In the genomic region with DNA sequence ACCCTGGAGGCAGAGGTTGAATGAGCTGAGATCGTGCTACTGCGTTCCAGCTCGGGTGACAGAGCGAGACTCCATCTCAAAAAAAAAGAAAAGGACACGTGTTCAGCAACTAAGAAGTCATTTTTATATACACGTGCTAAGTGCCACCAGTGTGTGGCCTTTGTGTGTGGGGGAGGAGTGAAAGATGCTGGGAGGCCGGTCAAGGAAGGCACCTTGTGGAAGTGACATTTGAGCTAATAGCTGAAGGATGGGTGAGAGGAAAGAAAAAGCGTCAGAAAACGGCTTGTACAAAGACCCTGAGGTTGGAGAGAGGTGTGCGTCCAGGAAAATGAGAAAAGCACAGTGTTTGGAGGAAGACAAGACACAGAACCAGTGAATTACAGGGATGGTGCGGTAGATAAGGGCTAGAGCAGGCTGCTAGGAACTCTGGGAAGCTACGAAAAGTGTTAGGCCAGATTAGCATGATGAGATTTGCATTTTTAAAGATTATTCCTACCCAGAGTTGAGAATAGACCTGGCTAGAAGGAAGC, we compare ENCODE assay signal across 19 cellular contexts. TPM values are rescaled to one million over a fixed set of nuclear protein-coding genes. Genes with fewer than 3 reads are reported as not detected.
DNase-seq lines count a peak whose midpoint lies in the region; ATAC-seq, FAIRE-seq and TF ChIP-seq lines count a peak whose summit lies in the region.
"Had no signal": no experiment of that assay in that cellular context is flagged by ENCODE, and none has a peak within 500 bp of the region (broad histone marks: within the 10 kb centered on the region; RNA-seq: fewer than 3 reads in every experiment).

No MANE protein-coding gene starts in this region.

- H4K20me1 ChIP-seq in HepG2 (ENCODE audit: insufficient read depth, low read length), result peaks cover 75% of the 10 kb centered on the region

- H3K27me3 Mint-ChIP-seq in activated naive CD8-positive, alpha-beta T cell treated with anti-CD3 and anti-CD28 coated beads, Interleukin-2, amount 50 U/mL, for 24 hours, result no peaks in the 10 kb centered on the region
- no peaks in the 10 kb centered on the region for H3K27me3 Mint-ChIP-seq in mesothelial cell of epicardium (ENCODE audit: low read depth)
- H3K27me3 Mint-ChIP-seq: activated CD4-positive, alpha-beta T cell treated with anti-CD3 and anti-CD28 coated beads for 36 hours had no signal

- H3K79me2 ChIP-seq in HepG2 (ENCODE audit: insufficient read depth, low read length), result peaks cover 97% of the 10 kb centered on the region

- TF ChIP-seq RAD21 in HepG2 (CRISPR knock-in tag; IDR thresholded peaks at IDR 0.05), result no peak

- peak overlapping the region; percentile 16 for H3K27ac Mint-ChIP-seq in activated naive CD8-positive, alpha-beta T cell treated with anti-CD3 and anti-CD28 coated beads, Interleukin-2, amount 50 U/mL, for 24 hours
- peak overlapping the region; percentile 53 for H3K27ac Mint-ChIP-seq in mesothelial cell of epicardium
- H3K27ac Mint-ChIP-seq: activated CD4-positive, alpha-beta T cell treated with anti-CD3 and anti-CD28 coated beads for 36 hours had no signal

- no peak overlapping the region for H3K27ac ChIP-seq in HepG2 (ENCODE audit: extremely low read length, insufficient read depth, low read length)
- no peak overlapping the region for H3K27ac ChIP-seq in right lobe of liver
- H3K27ac ChIP-seq in left lung, result no peak overlapping the region
- no peak overlapping the region for H3K27ac ChIP-seq in tibial artery
- H3K27ac ChIP-seq: HL-60, KMS-11, skin epidermis had no signal

- no peak overlapping the region for H3K9ac ChIP-seq in HepG2 (ENCODE audit: insufficient read depth, low read depth, low read length)
- H3K9ac ChIP-seq: KMS-11 had no signal

- DNase-seq in HepG2 (ENCODE audit: low spot score) (no peak), right lobe of liver (no peak), mesothelial cell of epicardium (ENCODE audit: low spot score in 2 of 2, unreplicated experiment in 2 of 2) (no peak), left lung (no peak), NCI-H526 (lab: John Stamatoyannopoulos, UW) (no peak), HuH-7.5 (ENCODE audit: low spot score) (no peak), tibial artery (no peak)
- DNase-seq in activated naive CD8-positive, alpha-beta T cell treated with anti-CD3 and anti-CD28 coated beads, Interleukin-2, amount 50 U/mL, for 24 hours, result no peak
- DNase-seq: ACHN; activated CD4-positive, alpha-beta T cell treated with anti-CD3 and anti-CD28 coated beads for 36 hours; activated CD8-positive, alpha-beta memory T cell treated with anti-CD3 and anti-CD28 coated beads, Interleukin-2, amount 50 U/mL, for 4 hours; activated naive CD4-positive, alpha-beta T cell treated with Interleukin-2 at 50 U/mL for 16 hours; body of pancreas; hippocampal formation; NCI-H1105; NCI-H2171 treated with DMSO at 0.1 percent for 48 hours had no signal

- H3K36me3 ChIP-seq in HepG2 (replicated peaks in 1 of 2; ENCODE audit: control insufficient read depth in 1 of 2, insufficient read depth in 2 of 2, low read length in 2 of 2) (peaks cover 2 to 29% of the 10 kb centered on the region in 2 experiments; a peak in 4 of 5 replicates), right lobe of liver (peaks cover 0 to 8% (median 2%) of the 10 kb centered on the region in 4 donors), left lung (peaks cover 0 to 9% of the 10 kb centered on the region in 2 donors), tibial artery (no peaks in the 10 kb centered on the region)

- no peak for TF ChIP-seq CTCF in HepG2 (CRISPR knock-in tag; IDR thresholded peaks at IDR 0.05)
- TF ChIP-seq CTCF in right lobe of liver (IDR thresholded peaks at IDR 0.05), result no peak
- no peak for TF ChIP-seq CTCF in mesothelial cell of epicardium (IDR thresholded peaks at IDR 0.05; ENCODE audit: unreplicated experiment)
- TF ChIP-seq CTCF in left lung (IDR thresholded peaks at IDR 0.05), result no peak
- no peak for TF ChIP-seq CTCF in tibial artery (IDR thresholded peaks at IDR 0.05)

- peaks cover 48% of the 10 kb centered on the region for H3K4me1 Mint-ChIP-seq in activated naive CD8-positive, alpha-beta T cell treated with anti-CD3 and anti-CD28 coated beads, Interleukin-2, amount 50 U/mL, for 24 hours
- peaks cover 31% of the 10 kb centered on the region for H3K4me1 Mint-ChIP-seq in mesothelial cell of epicardium

- peaks cover 21% of the 10 kb centered on the region for H3K36me3 Mint-ChIP-seq in activated naive CD8-positive, alpha-beta T cell treated with anti-CD3 and anti-CD28 coated beads, Interleukin-2, amount 50 U/mL, for 24 hours (ENCODE audit: low read depth)
- peaks cover 7% of the 10 kb centered on the region for H3K36me3 Mint-ChIP-seq in mesothelial cell of epicardium

- H3K9me3 Mint-ChIP-seq in activated naive CD8-positive, alpha-beta T cell treated with anti-CD3 and anti-CD28 coated beads, Interleukin-2, amount 50 U/mL, for 24 hours, result no peaks in the 10 kb centered on the region
- H3K9me3 Mint-ChIP-seq in mesothelial cell of epicardium, result no peaks in the 10 kb centered on the region

- H3K4me1 ChIP-seq in HepG2 (ENCODE audit: insufficient read depth, low read length) (peaks cover 43% of the 10 kb centered on the region), right lobe of liver (peaks cover 0 to 31% (median 10%) of the 10 kb centered on the region in 4 donors), left lung (peaks cover 20 to 50% of the 10 kb centered on the region in 2 donors), tibial artery (peaks cover 0 to 29% (median 25%) of the 10 kb centered on the region in 4 donors)

- H3K4me2 ChIP-seq in HepG2 (ENCODE audit: low read depth, low read length), result no peak overlapping the region
- H3K4me2 ChIP-seq: KMS-11 had no signal

- POLR2A ChIA-PET in HepG2 (lab: Yijun Ruan, JAX), result interaction anchor here (1.1 to 1.3 kb wide), 2 partner anchors 12 to 22 kb away, joined by 3 to 8 read pairs; a partner anchor contains a TSS

- FAIRE-seq in HepG2 (lab: Jason Lieb, UNC), result no peak

- in situ Hi-C loops in HepG2 (cut with HindIII; ENCODE audit: extremely low pct_ligation_motif_present, low pct_unique_long_range_greater_than_20kb), result no loop called here

- H3K4me3 ChIP-seq in HepG2 (replicated peaks in 1 of 3; ENCODE audit: insufficient read depth in 1 of 3, low read depth in 2 of 3, low read length in 3 of 3) (no peak overlapping the region), right lobe of liver (no peak overlapping the region), left lung (no peak overlapping the region), tibial artery (no peak overlapping the region)
- H3K4me3 ChIP-seq: body of pancreas, skin epidermis had no signal

- H3K4me3 Mint-ChIP-seq in activated naive CD8-positive, alpha-beta T cell treated with anti-CD3 and anti-CD28 coated beads, Interleukin-2, amount 50 U/mL, for 24 hours, result no peak overlapping the region
- H3K4me3 Mint-ChIP-seq in mesothelial cell of epicardium, result no peak overlapping the region
- H3K4me3 Mint-ChIP-seq: activated CD4-positive, alpha-beta T cell treated with anti-CD3 and anti-CD28 coated beads for 36 hours had no signal

- CTCF ChIA-PET in HepG2 (lab: Yijun Ruan, JAX; ENCODE audit: low intra/inter-chr PET ratio, low total read pairs), result no interaction called here

- intact Hi-C loops in HepG2 (cut with micrococcal nuclease; ENCODE audit: unreplicated experiment) (no loop called here), right lobe of liver (cut with DNase I) (no loop called here), left lung (cut with DNase I) (no loop called here), tibial artery (cut with DNase I; ENCODE audit: low total_unique reads) (loop anchor here (10.0 kb wide), 1 partner anchor 115 kb away; no protein-coding TSS in a partner anchor)

- H3K27me3 ChIP-seq in HepG2 (ENCODE audit: control insufficient read depth in 1 of 2, insufficient read depth in 2 of 2, low read length in 2 of 2) (no peaks in the 10 kb centered on the region), right lobe of liver (no peaks in the 10 kb centered on the region), left lung (no peaks in the 10 kb centered on the region), tibial artery (no peaks in the 10 kb centered on the region)
- H3K27me3 ChIP-seq: body of pancreas had no signal

- TF ChIP-seq EP300 in HepG2 (IDR thresholded peaks at IDR 0.05; ENCODE audit: low read depth in 2 of 2, low read length in 2 of 2) (no peak), HepG2 (CRISPR knock-in tag; IDR thresholded peaks at IDR 0.05; ENCODE audit: borderline replicate concordance) (no peak)

- H3K9me3 ChIP-seq in HepG2 (ENCODE audit: low read length) (no peaks in the 10 kb centered on the region), right lobe of liver (no peaks in the 10 kb centered on the region), left lung (no peaks in the 10 kb centered on the region), tibial artery (no peaks in the 10 kb centered on the region)
- H3K9me3 ChIP-seq: body of pancreas had no signal

- WGBS in HepG2 (ENCODE audit: low lambda C conversion rate), result 94% methylated on average over 12 of the region's 12 CpGs
- WGBS in right lobe of liver (ENCODE audit: insufficient coverage, low coverage, low lambda C conversion rate, missing lambda C conversion rate), result 71% methylated on average over 7 of the region's 12 CpGs

- TF ChIP-seq POLR2A in HepG2 (IDR thresholded peaks at IDR 0.05; ENCODE audit: insufficient read depth in 1 of 2, low read depth in 2 of 2, low read length in 2 of 2) (no peak), right lobe of liver (IDR thresholded peaks at IDR 0.05) (no peak)

- ATAC-seq in HepG2, result no peak
- no peak for ATAC-seq in right lobe of liver
- no peak for ATAC-seq in activated naive CD8-positive, alpha-beta T cell treated with anti-CD3 and anti-CD28 coated beads, Interleukin-2, amount 50 U/mL, for 24 hours
- ATAC-seq in left lung, result no peak
- ATAC-seq: activated CD4-positive, alpha-beta T cell treated with anti-CD3 and anti-CD28 coated beads for 36 hours; body of pancreas had no signal

- no TSS peak for BruUV-seq in HepG2 (replicated peaks; lab: Mats Ljungman, UMichigan)

- H2AFZ ChIP-seq in HepG2 (ENCODE audit: low read length), result no peak overlapping the region

RNA-seq across cellular contexts. Expression of a gene that starts 11.6 kb away (rescaled TPM):
- 23.2 and 23.4 TPM in 2 replicates for total RNA-seq in HepG2 (2016; rRNA removed; fragmentation: Illumina TruSeq; extraction: Trizol)
- total RNA-seq in HepG2 (2016; cell fraction: cytosol; rRNA removed; fragmentation: Illumina TruSeq; extraction: Trizol; ENCODE audit: low read depth), result 62.4 and 75.9 TPM in 2 replicates
- total RNA-seq in HepG2 (2016; cell fraction: insoluble cytoplasmic fraction; rRNA removed; fragmentation: Illumina TruSeq; extraction: Trizol), result 21.2 and 23.3 TPM in 2 replicates
- 33.9 and 40.6 TPM in 2 replicates for total RNA-seq in HepG2 (2016; cell fraction: membrane; rRNA removed; fragmentation: Illumina TruSeq; extraction: Trizol)
- total RNA-seq in HepG2 (2016; cell fraction: nucleus; rRNA removed; fragmentation: Illumina TruSeq; extraction: Trizol), result 50.2 and 60.1 TPM in 2 replicates
- 6.1 and 6.2 TPM in 2 replicates for polyA plus RNA-seq in HepG2 (2011; rRNA removed)
- polyA plus RNA-seq in HepG2 (2011; cell fraction: cytosol; rRNA removed), result 3.7 and 4.4 TPM in 2 replicates
- 24.2 and 27.1 TPM in 2 replicates for polyA plus RNA-seq in HepG2 (2011; cell fraction: nucleus; rRNA removed)
- 19.5 and 19.9 TPM in 2 replicates for polyA plus RNA-seq in HepG2 (2012)
- polyA plus RNA-seq in HepG2 (2016; cell fraction: cytosol; fragmentation: Illumina TruSeq; extraction: Trizol; ENCODE audit: low read depth), result 0.71 and 1.1 TPM in 2 replicates
- 12.3 and 15.5 TPM in 2 replicates for polyA plus RNA-seq in HepG2 (2016; cell fraction: insoluble cytoplasmic fraction; fragmentation: Illumina TruSeq; extraction: Trizol; ENCODE audit: low read depth)
- polyA plus RNA-seq in HepG2 (2016; cell fraction: membrane; fragmentation: Illumina TruSeq; extraction: Trizol; ENCODE audit: low read depth), result 1.6 and 2.2 TPM in 2 replicates
- polyA plus RNA-seq in HepG2 (2016; cell fraction: nucleus; fragmentation: Illumina TruSeq; extraction: Trizol; ENCODE audit: insufficient read depth, low read depth), result 45.7 and 47.4 TPM in 2 replicates
- polyA minus RNA-seq in HepG2 (2011; rRNA and poly(A)+ RNA removed; ENCODE audit: low replicate concordance), result 33.6 and 65.0 TPM in 2 replicates
- 27.1 and 37.4 TPM in 2 replicates for polyA minus RNA-seq in HepG2 (2011; cell fraction: cytosol; rRNA and poly(A)+ RNA removed)
- 65.6 and 67.6 TPM in 2 replicates for polyA minus RNA-seq in HepG2 (2011; cell fraction: nucleus; rRNA and poly(A)+ RNA removed)
- total RNA-seq in right lobe of liver, result 10 to 100 TPM; 28.7 to 46.3 (median 39.6) TPM
- total RNA-seq in mesothelial cell of epicardium, result 55.4 to 63.0 TPM (median 57.5 TPM) in 3 replicates
- total RNA-seq in left lung, result 10 to 100 TPM; 49.3 to 54.0 TPM
